13 cellular contexts compared by ENCODE assay signal in genomic region chr10:67808706-67809105, GRCh38.
"Had no signal": no experiment of that assay in that cellular context is flagged by ENCODE, and none has a peak within 500 bp of the region (broad histone marks: within the 10 kb centered on the region; RNA-seq: fewer than 3 reads in every experiment).

No MANE protein-coding gene starts in this region.

- ATAC-seq: activated CD4-positive, CD25-positive, alpha-beta regulatory T cell treated with anti-CD3 and anti-CD28 coated beads, Interleukin-2, amount 50 U/mL, for 24 hours; heart right ventricle; stimulated activated effector memory CD8-positive, alpha-beta T cell treated with anti-CD3 and anti-CD28 coated beads, Interleukin-12 subunit alpha, Interleukin-12 subunit beta, amount 100 ng/mL, for 72 hours had no signal

- DNase-seq: activated CD4-positive, alpha-beta T cell treated with anti-CD3 and anti-CD28 coated beads, Interleukin-2, amount 50 U/mL, for 1 hour; activated CD8-positive, alpha-beta memory T cell treated with anti-CD3 and anti-CD28 coated beads for 24 hours; activated naive CD8-positive, alpha-beta T cell treated with anti-CD3 and anti-CD28 coated beads, Interleukin-2, amount 10 ng/mL, durations not matched to agents 7 days and 5 days; effector memory CD4-positive, alpha-beta T cell; heart right ventricle; islet precursor cell; mammary epithelial cell; pancreas; stimulated activated CD4-positive, alpha-beta T cell treated with anti-CD3 and anti-CD28 coated beads, Interleukin-12 subunit alpha, Interleukin-12 subunit beta, amount 100 ng/mL, for 4 hours; T-helper 9 cell; thyroid gland had no signal

- H3K27ac ChIP-seq: heart right ventricle, thyroid gland had no signal

- H3K4me1 ChIP-seq: heart right ventricle, thyroid gland had no signal

- H3K4me3 ChIP-seq: heart right ventricle, pancreas, thyroid gland had no signal

- H3K27me3 ChIP-seq: heart right ventricle, pancreas, thyroid gland had no signal

- H3K36me3 ChIP-seq: pancreas, thyroid gland had no signal

- H3K9me3 ChIP-seq: heart right ventricle, pancreas, thyroid gland had no signal
